Comparison of ENCODE assay signal across 7 cellular contexts in the genomic region with DNA sequence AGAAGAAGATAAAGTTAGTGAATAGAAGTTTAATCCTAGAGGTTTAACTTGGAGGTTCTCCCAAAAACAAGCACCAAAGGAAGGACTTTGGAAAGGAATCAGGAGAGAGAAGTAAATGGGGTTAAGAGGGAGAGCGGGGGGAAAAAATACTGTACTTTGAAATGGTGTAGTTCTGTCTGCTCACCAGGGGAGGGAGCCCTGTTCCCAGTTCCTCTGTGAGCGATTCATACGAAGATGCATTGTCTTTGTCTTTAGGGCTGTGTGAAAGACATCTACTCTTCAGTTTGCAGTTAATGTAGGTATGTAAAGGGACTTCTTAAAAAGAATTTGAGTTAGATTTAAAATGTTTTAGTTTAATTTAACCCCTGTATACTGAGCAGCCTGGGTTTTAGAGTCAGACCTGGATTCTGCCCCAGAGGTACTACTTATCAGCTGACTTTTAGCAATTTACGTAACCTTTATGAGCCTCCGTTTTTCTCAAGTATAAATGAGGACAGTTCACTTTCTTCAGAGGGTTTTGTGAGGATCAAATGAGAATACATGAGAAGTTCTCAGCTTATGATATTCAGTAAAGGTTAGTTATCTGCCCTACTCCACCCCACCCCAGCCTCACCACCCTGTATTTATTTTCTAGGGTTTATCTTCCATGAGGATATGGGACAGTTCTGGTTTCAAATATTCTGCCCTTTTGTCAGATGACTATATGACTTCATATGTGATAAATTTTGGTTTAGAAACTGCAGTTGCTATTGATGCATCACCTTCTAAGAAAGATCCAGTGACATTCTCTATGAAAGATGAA.
DNase-seq lines count a peak whose midpoint lies in the region; ATAC-seq and TF ChIP-seq lines count a peak whose summit lies in the region.

No MANE protein-coding gene starts in this region.

- H3K27ac Mint-ChIP-seq in activated B cell treated with CpG ODN at 0.5 μM for 24 hours: no peak overlapping the region
- H3K27ac Mint-ChIP-seq in central memory CD8-positive, alpha-beta T cell (ENCODE audit: low read depth): no peak overlapping the region

- CTCF ChIA-PET in activated B cell treated with CpG ODN at 0.5 μM for 24 hours (lab: Charles Lee): interaction anchor here (0.8 to 5.1 kb wide), 14 partner anchors 10 to 264 kb away, joined by 3 to 49 read pairs (median 5); a partner anchor contains a TSS

- intact Hi-C loops in activated B cell treated with CpG ODN at 0.5 μM for 24 hours (cut with micrococcal nuclease) (loop anchor here (1.0 to 10.0 kb wide), 9 partner anchors 11 to 1682 kb away; no protein-coding TSS in a partner anchor), left colon (cut with DNase I, micrococcal nuclease) (loop anchor here (5.0 to 10.0 kb wide), 2 partner anchors 122 to 125 kb away; no protein-coding TSS in a partner anchor)

- peak; percentile 82 for DNase-seq in NCI-H2171 treated with DMSO at 0.1 percent for 48 hours (lab: John Stamatoyannopoulos, UW)
- DNase-seq in activated B cell treated with CpG ODN at 0.5 μM for 24 hours: no peak
- DNase-seq in central memory CD8-positive, alpha-beta T cell (ENCODE audit: low spot score in 2 of 2): peak; percentile 48 to 49
- peak; percentile 30 to 40 for DNase-seq in left colon
- DNase-seq in stimulated activated CD4-positive, alpha-beta T cell treated with anti-CD3 and anti-CD28 coated beads, TNF-alpha, amount 100 ng/mL, for 24 hours (ENCODE audit: low read depth in 3 of 3): peak; percentile 33 to 41 (median 40)

- ATAC-seq in HG02943 (IDR thresholded peaks at IDR 0.05; ENCODE audit: low read depth, unreplicated experiment): peak; percentile 59
- peak; percentile 98 for ATAC-seq in activated B cell treated with CpG ODN at 0.5 μM for 24 hours (ENCODE audit: low read depth)
- ATAC-seq in central memory CD8-positive, alpha-beta T cell (replicated peaks; ENCODE audit: extremely low read depth, poor library complexity, severe bottlenecking): peak; percentile 81
- peak; percentile 77 for ATAC-seq in left colon

- TF ChIP-seq CTCF in GM12875 (IDR thresholded peaks at IDR 0.05; ENCODE audit: borderline replicate concordance, insufficient read depth, low read depth, low read length) (peak; percentile 83), activated B cell treated with CpG ODN at 0.5 μM for 24 hours (IDR thresholded peaks at IDR 0.05) (peak; percentile 88)

- no peaks in the 10 kb centered on the region for H3K36me3 Mint-ChIP-seq in activated B cell treated with CpG ODN at 0.5 μM for 24 hours (ENCODE audit: low read depth)
- no peaks in the 10 kb centered on the region for H3K36me3 Mint-ChIP-seq in central memory CD8-positive, alpha-beta T cell (ENCODE audit: insufficient read depth)

- no peak overlapping the region for H3K4me3 Mint-ChIP-seq in activated B cell treated with CpG ODN at 0.5 μM for 24 hours
- H3K4me3 Mint-ChIP-seq in central memory CD8-positive, alpha-beta T cell: no peak overlapping the region

- POLR2A ChIA-PET in activated B cell treated with CpG ODN at 0.5 μM for 24 hours (lab: Charles Lee): interaction anchor here (1.6 kb wide), 1 partner anchor 210 kb away, joined by 4 read pairs; no protein-coding TSS in a partner anchor

- H3K4me1 Mint-ChIP-seq in activated B cell treated with CpG ODN at 0.5 μM for 24 hours: no peaks in the 10 kb centered on the region
- H3K4me1 Mint-ChIP-seq in central memory CD8-positive, alpha-beta T cell: no peaks in the 10 kb centered on the region

- no peaks in the 10 kb centered on the region for H3K27me3 Mint-ChIP-seq in activated B cell treated with CpG ODN at 0.5 μM for 24 hours
- no peaks in the 10 kb centered on the region for H3K27me3 Mint-ChIP-seq in central memory CD8-positive, alpha-beta T cell

- H3K9me3 Mint-ChIP-seq in activated B cell treated with CpG ODN at 0.5 μM for 24 hours: no peaks in the 10 kb centered on the region
- no peaks in the 10 kb centered on the region for H3K9me3 Mint-ChIP-seq in central memory CD8-positive, alpha-beta T cell

- H3K4me3 ChIP-seq in GM12875 (ENCODE audit: low read depth, low read length): no peak overlapping the region
